19 cellular contexts compared by ENCODE assay signal in the genomic region with DNA sequence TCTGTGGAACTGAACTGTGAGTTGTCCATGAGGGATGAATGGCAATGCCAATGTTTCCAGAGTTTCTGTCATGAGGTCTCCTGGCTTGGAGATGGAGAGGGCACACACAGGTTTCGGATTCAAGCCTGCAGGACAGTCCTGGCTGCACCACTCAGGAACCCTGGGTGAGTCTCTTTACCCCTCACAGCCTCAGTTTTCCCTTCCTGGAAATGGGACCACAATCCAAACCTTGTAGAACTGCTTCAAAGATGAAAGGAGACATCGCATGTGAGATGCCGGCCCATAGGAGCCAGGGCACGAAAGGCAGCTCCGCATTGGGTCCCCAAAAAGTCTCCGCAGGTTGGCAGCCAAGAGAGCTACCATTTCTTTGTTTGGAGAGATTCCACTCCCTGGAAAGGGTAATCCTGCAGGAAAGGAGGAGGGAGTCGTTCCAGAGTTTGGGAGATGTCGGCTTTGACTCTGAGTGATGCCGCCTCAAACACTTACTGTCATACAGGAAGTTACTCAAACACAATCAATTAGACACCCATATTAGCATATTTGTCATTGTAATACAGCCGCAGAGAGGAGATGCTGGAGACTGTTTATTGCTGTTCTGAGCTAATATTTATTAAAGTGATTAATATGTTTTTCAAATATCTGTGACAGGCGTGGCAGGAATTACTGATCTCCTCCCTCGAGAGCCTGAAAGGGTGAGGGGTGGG.
DNase-seq lines count a peak whose midpoint lies in the region; ATAC-seq and TF ChIP-seq lines count a peak whose summit lies in the region.
"Had no signal": no experiment of that assay in that cellular context is flagged by ENCODE, and none has a peak within 500 bp of the region (broad histone marks: within the 10 kb centered on the region; RNA-seq: fewer than 3 reads in every experiment).

No MANE protein-coding gene starts in this region.

- no peak overlapping the region for H3K4me3 ChIP-seq in mammary epithelial cell (replicated peaks in 1 of 3; ENCODE audit: insufficient read depth in 1 of 3, low read depth in 2 of 3, low read length in 3 of 3)
- H3K4me3 ChIP-seq in epithelial cell of esophagus (ENCODE audit: low read length), result no peak overlapping the region
- H3K4me3 ChIP-seq in Caco-2 (ENCODE audit: low read depth, low read length), result no peak overlapping the region
- H3K4me3 ChIP-seq: BLaER1 treated with 17β-estradiol and CSF1 and Interleukin-3, amounts not matched to agents 10 nM and 100 nM; GM12878; GM23248 had no signal

- H2AFZ ChIP-seq in mammary epithelial cell (ENCODE audit: low read depth, low read length), result no peak overlapping the region
- H2AFZ ChIP-seq: GM23248 had no signal

- CTCF ChIA-PET in MCF 10A (lab: Yijun Ruan, JAX), result interaction anchor here (0.6 kb wide), 1 partner anchor 879 kb away, joined by 3 read pairs; no protein-coding TSS in a partner anchor
- CTCF ChIA-PET in mammary epithelial cell (lab: Charles Lee; ENCODE audit: low non-redundant PET), result no interaction called here
- CTCF ChIA-PET in RWPE1 (lab: Yijun Ruan, JAX), result interaction anchor here (0.7 kb wide), 1 partner anchor 278 kb away, joined by 3 read pairs; no protein-coding TSS in a partner anchor
- CTCF ChIA-PET in Caco-2 (lab: Charles Lee), result no interaction called here

- in situ Hi-C loops in mammary epithelial cell (cut with MboI; ENCODE audit: low sequenced_read_pairs in 2 of 2), result no loop called here

- dilution Hi-C loops in mammary epithelial cell (cut with HindIII; ENCODE audit: low sequenced_read_pairs), result no loop called here

- POLR2A ChIA-PET in MCF 10A (lab: Yijun Ruan, JAX) (interaction anchor here (0.9 kb wide), 1 partner anchor 62 kb away, joined by 4 read pairs; no protein-coding TSS in a partner anchor), RWPE1 (lab: Yijun Ruan, JAX; ENCODE audit: low non-redundant PET) (no interaction called here), Caco-2 (lab: Charles Lee) (no interaction called here)

- H3K36me3 Mint-ChIP-seq in MCF 10A (ENCODE audit: insufficient read depth, unreplicated experiment), result peaks cover 5% of the 10 kb centered on the region
- no peaks in the 10 kb centered on the region for H3K36me3 Mint-ChIP-seq in Caco-2 (ENCODE audit: insufficient read depth, unreplicated experiment)
- no peaks in the 10 kb centered on the region for H3K36me3 Mint-ChIP-seq in glutamatergic neuron (ENCODE audit: unreplicated experiment)
- H3K36me3 Mint-ChIP-seq: CD4-positive, CD25-positive, alpha-beta regulatory T cell had no signal

- WGBS in mammary epithelial cell (ENCODE audit: low coverage, missing lambda C conversion rate), result 86% methylated on average over 12 of the region's 12 CpGs

- H3K4me3 Mint-ChIP-seq in MCF 10A (ENCODE audit: unreplicated experiment), result no peak overlapping the region
- no peak overlapping the region for H3K4me3 Mint-ChIP-seq in Caco-2 (ENCODE audit: unreplicated experiment)
- H3K4me3 Mint-ChIP-seq in glutamatergic neuron (ENCODE audit: unreplicated experiment), result no peak overlapping the region
- H3K4me3 Mint-ChIP-seq: CD4-positive, CD25-positive, alpha-beta regulatory T cell; HFFc6 had no signal

- H3K4me1 Mint-ChIP-seq in MCF 10A (ENCODE audit: insufficient read depth, unreplicated experiment) (peaks cover under 1% of the 10 kb centered on the region), Caco-2 (ENCODE audit: low read depth, unreplicated experiment) (no peaks in the 10 kb centered on the region), glutamatergic neuron (ENCODE audit: low read depth, unreplicated experiment) (peaks cover 4% of the 10 kb centered on the region)
- H3K4me1 Mint-ChIP-seq: CD4-positive, CD25-positive, alpha-beta regulatory T cell had no signal

- H3K4me1 ChIP-seq in mammary epithelial cell (ENCODE audit: insufficient read depth, low read length), result peaks cover 2% of the 10 kb centered on the region
- peaks cover 13% of the 10 kb centered on the region; the same call in 1 of the 2 replicates for H3K4me1 ChIP-seq in Caco-2
- H3K4me1 ChIP-seq: BLaER1 treated with 17β-estradiol and CSF1 and Interleukin-3, amounts not matched to agents 10 nM and 100 nM had no signal

- H3K36me3 ChIP-seq in mammary epithelial cell (ENCODE audit: insufficient read depth, low read length), result no peaks in the 10 kb centered on the region
- H3K36me3 ChIP-seq in Caco-2 (ENCODE audit: control insufficient read depth, insufficient read depth, low read length), result no peaks in the 10 kb centered on the region
- H3K36me3 ChIP-seq: BLaER1 treated with 17β-estradiol and CSF1 and Interleukin-3, amounts not matched to agents 10 nM and 100 nM had no signal

- H3K27me3 Mint-ChIP-seq in MCF 10A (ENCODE audit: insufficient read depth, unreplicated experiment) (no peaks in the 10 kb centered on the region), Caco-2 (ENCODE audit: insufficient read depth, unreplicated experiment) (no peaks in the 10 kb centered on the region), glutamatergic neuron (ENCODE audit: unreplicated experiment) (peaks cover 3% of the 10 kb centered on the region)
- H3K27me3 Mint-ChIP-seq: CD4-positive, CD25-positive, alpha-beta regulatory T cell had no signal

- H3K27me3 ChIP-seq in mammary epithelial cell (ENCODE audit: insufficient read depth, low read length), result no peaks in the 10 kb centered on the region
- H3K27me3 ChIP-seq in Caco-2 (replicated peaks; ENCODE audit: control insufficient read depth, insufficient read depth, low read length), result no peaks in the 10 kb centered on the region
- H3K27me3 ChIP-seq: BLaER1 treated with 17β-estradiol and CSF1 and Interleukin-3, amounts not matched to agents 10 nM and 100 nM had no signal

- H3K9me3 Mint-ChIP-seq in MCF 10A (ENCODE audit: unreplicated experiment), result peaks cover under 1% of the 10 kb centered on the region
- H3K9me3 Mint-ChIP-seq in Caco-2 (ENCODE audit: unreplicated experiment), result no peaks in the 10 kb centered on the region
- peaks cover 4% of the 10 kb centered on the region for H3K9me3 Mint-ChIP-seq in glutamatergic neuron (ENCODE audit: unreplicated experiment)

- TF ChIP-seq CTCF in MCF 10A (IDR thresholded peaks at IDR 0.05; ENCODE audit: unreplicated experiment) (no peak), mammary epithelial cell (conservative IDR thresholded peaks at IDR 0.05 in 1 of 2, IDR thresholded peaks at IDR 0.05 in 1 of 2; ENCODE audit: extremely low read depth in 1 of 2, insufficient read depth in 1 of 2, low read depth in 1 of 2, low read length in 2 of 2) (no peak), RWPE1 (conservative IDR thresholded peaks at IDR 0.05; ENCODE audit: low read depth) (no peak), epithelial cell of esophagus (IDR thresholded peaks at IDR 0.05; ENCODE audit: insufficient read depth, low read depth, low read length, missing control alignments) (no peak), Caco-2 (IDR thresholded peaks at IDR 0.05; ENCODE audit: insufficient read depth in 1 of 2, low read depth in 1 of 2, low read length in 1 of 2, severe bottlenecking in 1 of 2, unreplicated experiment in 1 of 2) (no peak), glutamatergic neuron (IDR thresholded peaks at IDR 0.05; ENCODE audit: partially characterized antibody, unreplicated experiment) (no peak)

- intact Hi-C loops in MCF 10A (cut with micrococcal nuclease) (no loop called here), mammary epithelial cell (cut with micrococcal nuclease) (no loop called here), posterior vena cava (cut with DNase I) (no loop called here), Caco-2 (cut with micrococcal nuclease; ENCODE audit: unreplicated experiment) (no loop called here)

- no peak overlapping the region for H3K4me2 ChIP-seq in mammary epithelial cell (ENCODE audit: insufficient read depth, low read depth, low read length)
- H3K4me2 ChIP-seq: BLaER1 treated with 17β-estradiol and CSF1 and Interleukin-3, amounts not matched to agents 10 nM and 100 nM had no signal

- peak overlapping the region; percentile 22 for H3K27ac Mint-ChIP-seq in MCF 10A (ENCODE audit: low read depth, unreplicated experiment)
- no peak overlapping the region for H3K27ac Mint-ChIP-seq in Caco-2 (ENCODE audit: unreplicated experiment)
- no peak overlapping the region for H3K27ac Mint-ChIP-seq in glutamatergic neuron (ENCODE audit: unreplicated experiment)
- H3K27ac Mint-ChIP-seq: CD4-positive, CD25-positive, alpha-beta regulatory T cell; HFFc6 had no signal

- BruUV-seq in MCF 10A (replicated peaks; lab: Mats Ljungman, UMichigan), result no TSS peak
- no TSS peak for BruUV-seq in mammary epithelial cell (replicated peaks; lab: Mats Ljungman, UMichigan)
- BruUV-seq in Caco-2 (replicated peaks; lab: Mats Ljungman, UMichigan), result no TSS peak

- DNase-seq in MCF 10A (ENCODE audit: unreplicated experiment), result no peak
- DNase-seq in mammary epithelial cell, result no peak
- DNase-seq in RWPE1 (ENCODE audit: low spot score), result no peak
- DNase-seq in epithelial cell of esophagus (ENCODE audit: low read depth), result peak; percentile 50
- peak; percentile 66 for DNase-seq in posterior vena cava (ENCODE audit: low spot score)
- no peak for DNase-seq in Caco-2
- DNase-seq in glutamatergic neuron, result no peak
- DNase-seq: AML-193; Calu3; CD4-positive, CD25-positive, alpha-beta regulatory T cell; DMS 273 treated with DMSO at 0.1 percent for 48 hours; GM23248; HCEC 1CT; HFFc6; IMR-90 had no signal

- H3K9me3 ChIP-seq in mammary epithelial cell (replicated peaks; ENCODE audit: insufficient read depth, low read length) (peaks cover 3% of the 10 kb centered on the region), Caco-2 (no peaks in the 10 kb centered on the region)
- H3K9me3 ChIP-seq: BLaER1 treated with 17β-estradiol and CSF1 and Interleukin-3, amounts not matched to agents 10 nM and 100 nM had no signal

- H3K27ac ChIP-seq in mammary epithelial cell (ENCODE audit: insufficient read depth, low read depth, low read length) (no peak overlapping the region), RWPE1 (peak overlapping the region; percentile 18; the same call in 1 of the 2 replicates)
- H3K27ac ChIP-seq: 22Rv1; BLaER1 treated with 17β-estradiol and CSF1 and Interleukin-3, amounts not matched to agents 10 nM and 100 nM; GM23248 had no signal

- peaks cover 20% of the 10 kb centered on the region for H3K79me2 ChIP-seq in mammary epithelial cell (ENCODE audit: insufficient read depth, low read length)

- no peak for ATAC-seq in HG03520 (IDR thresholded peaks at IDR 0.05; ENCODE audit: unreplicated experiment)
- ATAC-seq: GM12878 had no signal

- no peak overlapping the region for H3K9ac ChIP-seq in mammary epithelial cell (ENCODE audit: insufficient read depth, low read length)
- H3K9ac ChIP-seq: BLaER1 treated with 17β-estradiol and CSF1 and Interleukin-3, amounts not matched to agents 10 nM and 100 nM; GM23248 had no signal

- no peaks in the 10 kb centered on the region for H4K20me1 ChIP-seq in mammary epithelial cell (ENCODE audit: insufficient read depth, low read length)
- H4K20me1 ChIP-seq: BLaER1 treated with 17β-estradiol and CSF1 and Interleukin-3, amounts not matched to agents 10 nM and 100 nM had no signal

Comparison
In these comparisons a context has a peak if more than half of its experiments do, and no peak if none do; other contexts are left out.
1. CTCF ChIA-PET loops: an anchor here in MCF 10A (0.6 kb wide) and RWPE1 (0.7 kb wide); none called in mammary epithelial cell and Caco-2.
2. DNase-seq: peak in epithelial cell of esophagus (single experiment) and posterior vena cava (single experiment); none in MCF 10A (single experiment), mammary epithelial cell (single experiment), RWPE1 (single experiment), Caco-2 (0 of 2) and glutamatergic neuron (single experiment).